26 cellular contexts compared by ENCODE assay signal in the genomic region with DNA sequence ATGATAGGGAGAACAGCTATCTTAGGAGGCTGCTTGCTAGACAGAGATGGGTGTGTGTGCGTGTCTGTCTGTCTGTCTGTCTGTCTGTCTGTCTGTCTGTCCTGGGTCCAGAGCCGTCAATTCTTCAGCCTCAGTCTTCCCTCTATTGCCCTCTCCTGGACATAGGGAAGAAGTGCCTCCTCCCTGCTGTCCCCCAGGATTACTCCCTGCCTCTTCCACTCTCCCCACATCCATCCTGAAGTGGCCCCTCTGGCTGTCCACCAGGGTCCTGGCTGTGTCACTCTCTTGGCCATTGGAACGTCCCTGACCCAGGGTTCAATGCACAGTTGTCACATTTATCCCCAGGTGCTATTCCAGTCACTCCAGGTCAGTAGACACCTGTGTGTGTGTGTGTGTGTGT. TPM values are rescaled to one million over a fixed set of nuclear protein-coding genes. Genes with fewer than 3 reads are reported as not detected.
"Had no signal": no experiment of that assay in that cellular context is flagged by ENCODE, and none has a peak within 500 bp of the region (broad histone marks: within the 10 kb centered on the region; RNA-seq: fewer than 3 reads in every experiment).

No MANE protein-coding gene starts in this region.

- DNase-seq: activated CD4-positive, alpha-beta T cell treated with anti-CD3 and anti-CD28 coated beads for 1 hour; activated naive CD8-positive, alpha-beta T cell treated with anti-CD3 and anti-CD28 coated beads for 36 hours; activated T-cell treated with anti-CD3 and anti-CD28 coated beads for 4 hours; amniotic stem cell; foreskin melanocyte; glutamatergic neuron; hypothalamus; islet precursor cell; stimulated activated CD4-positive, alpha-beta T cell treated with anti-CD3 and anti-CD28 coated beads, Interleukin-12 subunit alpha, Interleukin-12 subunit beta, amount 100 ng/mL, for 4 hours; stimulated activated CD4-positive, alpha-beta T cell treated with anti-CD3 and anti-CD28 coated beads, Interleukin-1b, Interleukin-23, amount 100 ng/mL, for 48 hours; stimulated activated naive CD4-positive, alpha-beta T cell treated with Interleukin-2 at 50 U/mL for 16 hours; thyroid gland had no signal

- H3K4me3 ChIP-seq: cardiac muscle cell, lung, thyroid gland had no signal

- H3K36me3 ChIP-seq: cardiac muscle cell, thyroid gland had no signal

- H3K27me3 ChIP-seq: thyroid gland had no signal

- H3K4me3 Mint-ChIP-seq: activated naive CD8-positive, alpha-beta T cell treated with anti-CD3 and anti-CD28 coated beads for 36 hours; activated T-helper 1 cell treated with anti-CD3 and anti-CD28 coated beads, Interleukin-12 subunit alpha, Interleukin-12 subunit beta, Interleukin-2, Interleukin-4 antibody, amounts not matched to agents 30 ng/mL and 10 ng/mL and 1 ng/mL, durations not matched to agents 14 hours and 24 hours and 36 hours; T-helper 1 cell treated with Interleukin-12 subunit alpha and Interleukin-12 subunit beta and Interleukin-4 antibody, amounts not matched to agents 30 μg/mL and 1 μg/mL, for 36 hours had no signal

- H3K27ac ChIP-seq: cardiac muscle cell, thyroid gland, VCaP had no signal

- H3K27ac Mint-ChIP-seq: activated naive CD8-positive, alpha-beta T cell treated with anti-CD3 and anti-CD28 coated beads for 36 hours; activated T-helper 1 cell treated with anti-CD3 and anti-CD28 coated beads, Interleukin-12 subunit alpha, Interleukin-12 subunit beta, Interleukin-2, Interleukin-4 antibody, amounts not matched to agents 30 ng/mL and 10 ng/mL and 1 ng/mL, durations not matched to agents 14 hours and 24 hours and 36 hours; progenitor cell of endocrine pancreas; T-helper 1 cell treated with Interleukin-12 subunit alpha and Interleukin-12 subunit beta and Interleukin-4 antibody, amounts not matched to agents 30 μg/mL and 1 μg/mL, for 36 hours had no signal

- H3K27me3 Mint-ChIP-seq: activated naive CD8-positive, alpha-beta T cell treated with anti-CD3 and anti-CD28 coated beads for 36 hours had no signal

- H3K4me1 ChIP-seq: thyroid gland had no signal

- H3K9me3 ChIP-seq: thyroid gland had no signal

RNA-seq across cellular contexts. Expression of a gene that starts 10.2 kb away (rescaled TPM):
- total RNA-seq: cardiac muscle cell, epithelial cell of proximal tubule, fibroblast of lung, myocyte, progenitor cell of endocrine pancreas, thyroid gland had no signal
- polyA plus RNA-seq: cardiac muscle cell, fibroblast of lung, neural cell had no signal

RNA-seq across cellular contexts. Expression of a gene that starts 27.9 kb away (rescaled TPM):
- total RNA-seq: activated naive CD8-positive, alpha-beta T cell treated with anti-CD3 and anti-CD28 coated beads for 36 hours; activated T-helper 1 cell treated with anti-CD3 and anti-CD28 coated beads, Interleukin-12 subunit alpha, Interleukin-12 subunit beta, Interleukin-2, Interleukin-4 antibody, amounts not matched to agents 30 ng/mL and 10 ng/mL and 1 ng/mL, durations not matched to agents 14 hours and 24 hours and 36 hours; cardiac muscle cell; epithelial cell of proximal tubule; myocyte; progenitor cell of endocrine pancreas had no signal
- polyA plus RNA-seq: cardiac muscle cell, fibroblast of lung, neural cell had no signal

RNA-seq across cellular contexts. Expression of a gene that starts 36.6 kb away (rescaled TPM):
- total RNA-seq: activated naive CD8-positive, alpha-beta T cell treated with anti-CD3 and anti-CD28 coated beads for 36 hours; activated T-helper 1 cell treated with anti-CD3 and anti-CD28 coated beads, Interleukin-12 subunit alpha, Interleukin-12 subunit beta, Interleukin-2, Interleukin-4 antibody, amounts not matched to agents 30 ng/mL and 10 ng/mL and 1 ng/mL, durations not matched to agents 14 hours and 24 hours and 36 hours; cardiac muscle cell; epithelial cell of proximal tubule; fibroblast of lung; left colon; myocyte; progenitor cell of endocrine pancreas; thyroid gland had no signal
- polyA plus RNA-seq: cardiac muscle cell, fibroblast of lung, neural cell had no signal

RNA-seq across cellular contexts. Expression of a gene that starts 37.4 kb away (rescaled TPM):
- total RNA-seq: activated naive CD8-positive, alpha-beta T cell treated with anti-CD3 and anti-CD28 coated beads for 36 hours; activated T-helper 1 cell treated with anti-CD3 and anti-CD28 coated beads, Interleukin-12 subunit alpha, Interleukin-12 subunit beta, Interleukin-2, Interleukin-4 antibody, amounts not matched to agents 30 ng/mL and 10 ng/mL and 1 ng/mL, durations not matched to agents 14 hours and 24 hours and 36 hours; cardiac muscle cell; epithelial cell of proximal tubule; fibroblast of lung; left colon; myocyte; omental fat pad; progenitor cell of endocrine pancreas; subcutaneous adipose tissue; thyroid gland; ureter had no signal
- polyA plus RNA-seq: cardiac muscle cell, fibroblast of lung, neural cell had no signal
